In genomic region chr1:244005455-244005854, GRCh38 we compare ENCODE assay signal across 27 cellular contexts.
"Had no signal": no experiment of that assay in that cellular context is flagged by ENCODE, and none has a peak within 500 bp of the region (broad histone marks: within the 10 kb centered on the region; RNA-seq: fewer than 3 reads in every experiment).

No MANE protein-coding gene starts in this region.

- H3K27ac ChIP-seq: stomach, suprapubic skin, testis, thoracic aorta, thyroid gland, tibial artery, tibial nerve, transverse colon, upper lobe of left lung, upper lobe of right lung, uterus, vagina had no signal

- H3K9me3 ChIP-seq: stomach, suprapubic skin, testis, thoracic aorta, thyroid gland, tibial artery, tibial nerve, transverse colon, upper lobe of left lung, upper lobe of right lung, uterus, vagina had no signal

- DNase-seq: stimulated activated CD4-positive, alpha-beta T cell treated with anti-CD3 and anti-CD28 coated beads, Interleukin-2, amount 100 ng/mL, for 48 hours; stimulated activated CD4-positive, alpha-beta T cell treated with anti-CD3 and anti-CD28 coated beads, Interleukin-4, amount 100 ng/mL, for 1 hour; stimulated activated CD4-positive, alpha-beta T cell treated with anti-CD3 and anti-CD28 coated beads, Interleukin-4, amount 100 ng/mL, for 24 hours; stimulated activated CD4-positive, alpha-beta T cell treated with anti-CD3 and anti-CD28 coated beads, Interleukin-4, amount 100 ng/mL, for 4 hours; stimulated activated CD8-positive, alpha-beta memory T cell treated with anti-CD3 and anti-CD28 coated beads, Interleukin-4, amount 100 ng/mL, for 48 hours; stimulated activated naive B cell treated with anti-CD40 and anti-IgM and Interleukin-4, amounts not matched to agents 10 μg/mL and 1 μg/mL and 100 μg/mL, for 72 hours; stimulated activated naive CD4-positive, alpha-beta T cell; stimulated activated naive CD4-positive, alpha-beta T cell treated with Interleukin-2 at 50 U/mL for 16 hours; stimulated activated naive CD8-positive, alpha-beta T cell treated with anti-CD3 and anti-CD28 coated beads, Interleukin-15, amount 100 ng/mL, for 72 hours; stimulated activated naive CD8-positive, alpha-beta T cell treated with anti-CD3 and anti-CD28 coated beads, Interleukin-15, Interleukin-2, amounts not matched to agents 100 U/mL and 50 U/mL, for 24 hours; stomach; substantia nigra; testis; thyroid gland; tibial artery; transverse colon; trophoblast cell; upper lobe of left lung; upper lobe of right lung; uterus had no signal

- H3K4me3 ChIP-seq: stomach, suprapubic skin, testis, thoracic aorta, thyroid gland, tibial artery, tibial nerve, transverse colon, upper lobe of left lung, upper lobe of right lung, uterus, vagina had no signal

- ATAC-seq: stimulated activated effector memory CD8-positive, alpha-beta T cell treated with anti-CD3 and anti-CD28 coated beads, Interleukin-12 subunit alpha, Interleukin-12 subunit beta, amount 100 ng/mL, for 72 hours; stimulated activated memory B cell treated with anti-CD40 and anti-IgM and Interleukin-4, amounts not matched to agents 10 μg/mL and 1 μg/mL and 100 μg/mL, for 72 hours; stimulated activated naive B cell treated with anti-CD40 and anti-IgM and Interleukin-4, amounts not matched to agents 10 μg/mL and 1 μg/mL and 100 μg/mL, for 72 hours; stimulated activated naive CD8-positive, alpha-beta T cell treated with anti-CD3 and anti-CD28 coated beads, Interleukin-15, amount 100 ng/mL, for 72 hours; stimulated activated naive CD8-positive, alpha-beta T cell treated with anti-CD3 and anti-CD28 coated beads, Interleukin-15, Interleukin-2, amounts not matched to agents 100 U/mL and 50 U/mL, for 24 hours; upper lobe of right lung had no signal

- H3K27me3 ChIP-seq: suprapubic skin, testis, thyroid gland, tibial nerve, transverse colon, upper lobe of left lung, uterus, vagina had no signal

- FAIRE-seq: urothelium cell line had no signal

- H3K36me3 ChIP-seq: stomach, suprapubic skin, thoracic aorta, thyroid gland, tibial artery, tibial nerve, transverse colon, upper lobe of left lung, upper lobe of right lung, uterus, vagina had no signal

- H3K4me1 ChIP-seq: stomach, suprapubic skin, testis, thyroid gland, tibial artery, transverse colon, upper lobe of left lung, upper lobe of right lung, uterus, vagina had no signal
